1 cellular context compared by ENCODE assay signal in the genomic region with DNA sequence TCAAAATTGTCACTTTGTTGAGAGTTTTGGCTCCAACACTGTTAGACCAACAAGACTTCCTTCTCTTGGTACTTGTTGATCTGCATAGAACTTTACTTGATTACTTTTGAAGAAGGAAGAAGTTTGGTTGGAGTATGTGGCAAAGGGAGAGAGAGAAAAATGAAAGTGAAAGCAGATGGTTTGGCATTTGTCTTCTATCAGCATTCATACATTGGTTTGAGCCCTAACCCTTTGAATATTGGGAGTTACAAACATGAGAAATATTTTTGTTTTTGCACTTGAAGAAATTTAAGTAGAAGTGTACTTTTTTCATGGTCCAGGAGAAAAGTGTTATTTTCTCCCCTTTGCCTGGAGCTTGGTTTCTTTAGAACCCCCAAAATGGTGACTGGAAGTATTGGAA.
TF ChIP-seq lines count a peak whose summit lies in the region.

No MANE protein-coding gene starts in this region.

TF ChIP-seq in endothelial cell of umbilical vein, 7 proteins besides CTCF, POLR2A, EP300 and RAD21 (continued from another document):
- TF ChIP-seq POLR2AphosphoS5 (IDR thresholded peaks at IDR 0.05; ENCODE audit: insufficient read depth, low read depth, low read length) (no peak), GATA2 (IDR thresholded peaks at IDR 0.05; ENCODE audit: insufficient read depth, insufficient read length, low read depth, low read length) (no peak), EZH2 (IDR thresholded peaks at IDR 0.05; ENCODE audit: borderline replicate concordance, low read depth, low read length, severe bottlenecking) (no peak), MYC (IDR thresholded peaks at IDR 0.05; ENCODE audit: low read depth, low read length) (no peak)
